ENCODE assay signal across 10 cellular contexts in the genomic region with DNA sequence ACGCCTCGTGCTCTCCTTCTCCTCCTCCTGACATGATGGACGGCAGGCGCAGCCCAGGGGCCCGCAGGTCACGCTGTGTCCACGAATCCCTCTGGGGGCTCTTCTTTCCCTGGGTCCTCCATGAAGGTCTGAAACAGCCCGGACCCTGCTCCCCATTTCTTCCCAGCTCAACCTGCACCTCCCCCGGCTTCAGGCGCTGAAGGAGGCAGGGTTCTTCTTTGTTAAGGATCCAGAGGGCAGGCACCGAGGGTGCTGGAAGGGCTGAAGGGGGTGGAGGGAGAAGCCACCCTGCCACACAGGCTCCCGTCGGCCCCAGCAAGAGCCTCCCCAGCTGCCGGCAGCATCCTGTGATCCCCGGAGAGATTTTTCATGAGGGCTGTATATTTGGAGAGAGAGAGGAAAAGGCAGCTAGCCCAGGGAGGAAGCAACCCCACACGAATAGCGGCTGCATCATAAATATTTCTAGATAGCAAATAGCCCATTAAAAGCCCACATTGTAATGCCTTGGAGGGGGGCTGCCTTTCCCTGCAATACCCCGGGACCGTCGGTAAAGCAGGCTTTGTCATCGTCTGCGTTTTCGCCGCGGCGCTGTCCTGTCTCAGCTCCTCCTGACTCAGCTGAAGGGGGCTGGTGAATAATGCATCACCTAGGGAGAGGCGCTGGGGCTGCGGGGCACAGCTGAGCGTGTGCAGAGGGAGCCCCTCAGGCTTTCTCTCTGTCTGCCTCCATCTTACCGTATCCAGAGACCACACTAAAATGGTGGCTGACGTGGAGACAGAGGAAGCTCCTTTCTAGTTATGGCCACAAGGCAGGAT.
DNase-seq lines count a peak whose midpoint lies in the region; ATAC-seq and TF ChIP-seq lines count a peak whose summit lies in the region.
"Had no signal": no experiment of that assay in that cellular context is flagged by ENCODE, and none has a peak within 500 bp of the region (broad histone marks: within the 10 kb centered on the region; RNA-seq: fewer than 3 reads in every experiment).

No MANE protein-coding gene starts in this region.

- in situ Hi-C loops in mammary epithelial cell (cut with MboI; ENCODE audit: low sequenced_read_pairs in 2 of 2), result no loop called here

- no peak overlapping the region for H3K27ac ChIP-seq in breast epithelium
- no peak overlapping the region for H3K27ac ChIP-seq in mammary epithelial cell (ENCODE audit: insufficient read depth, low read depth, low read length)
- no peak overlapping the region for H3K27ac ChIP-seq in testis

- no peak overlapping the region for H3K27ac Mint-ChIP-seq in activated naive CD8-positive, alpha-beta T cell treated with anti-CD3 and anti-CD28 coated beads, Interleukin-2, amount 10 ng/mL, durations not matched to agents 7 days and 5 days

- H3K9me3 Mint-ChIP-seq in activated naive CD8-positive, alpha-beta T cell treated with anti-CD3 and anti-CD28 coated beads, Interleukin-2, amount 10 ng/mL, durations not matched to agents 7 days and 5 days, result no peaks in the 10 kb centered on the region

- intact Hi-C loops in breast epithelium (cut with DNase I; ENCODE audit: low total_unique reads), result no loop called here
- intact Hi-C loops in mammary epithelial cell (cut with micrococcal nuclease), result no loop called here
- intact Hi-C loops in testis (cut with DNase I; ENCODE audit: low total_unique reads), result no loop called here

- TF ChIP-seq POLR2A in breast epithelium (IDR thresholded peaks at IDR 0.05) (no peak), testis (IDR thresholded peaks at IDR 0.05) (no peak)

- DNase-seq in breast epithelium (ENCODE audit: low spot score in 2 of 2), result no peak
- no peak for DNase-seq in mammary epithelial cell
- DNase-seq in activated naive CD8-positive, alpha-beta T cell treated with anti-CD3 and anti-CD28 coated beads, Interleukin-2, amount 10 ng/mL, durations not matched to agents 7 days and 5 days, result no peak
- no peak for DNase-seq in kidney epithelial cell (ENCODE audit: low read depth)
- peak; percentile 16 for DNase-seq in testis
- DNase-seq in LoVo (ENCODE audit: low spot score), result no peak
- DNase-seq: activated CD4-positive, CD25-positive, alpha-beta regulatory T cell treated with anti-CD3 and anti-CD28 coated beads, Interleukin-2, amount 50 U/mL, for 72 hours; KG1 had no signal

- H3K79me2 ChIP-seq in mammary epithelial cell (ENCODE audit: insufficient read depth, low read length), result no peaks in the 10 kb centered on the region

- H3K4me1 ChIP-seq in breast epithelium (peaks cover 0 to 4% of the 10 kb centered on the region in 2 donors), mammary epithelial cell (ENCODE audit: insufficient read depth, low read length) (no peaks in the 10 kb centered on the region), testis (no peaks in the 10 kb centered on the region)

- peaks cover 2% of the 10 kb centered on the region for H3K27me3 Mint-ChIP-seq in activated naive CD8-positive, alpha-beta T cell treated with anti-CD3 and anti-CD28 coated beads, Interleukin-2, amount 10 ng/mL, durations not matched to agents 7 days and 5 days

- peak overlapping the region; percentile 53 for H3K4me3 Mint-ChIP-seq in activated naive CD8-positive, alpha-beta T cell treated with anti-CD3 and anti-CD28 coated beads, Interleukin-2, amount 10 ng/mL, durations not matched to agents 7 days and 5 days

- WGBS in mammary epithelial cell (ENCODE audit: low coverage, missing lambda C conversion rate), result 6% methylated on average over 14 of the region's 31 CpGs
- 1 to 4% methylated on average over 14 to 31 of the region's 31 CpGs for WGBS in testis, 2 donors

- no peaks in the 10 kb centered on the region for H3K4me1 Mint-ChIP-seq in activated naive CD8-positive, alpha-beta T cell treated with anti-CD3 and anti-CD28 coated beads, Interleukin-2, amount 10 ng/mL, durations not matched to agents 7 days and 5 days

- peaks cover 0 to 24% of the 10 kb centered on the region in 2 donors for H3K27me3 ChIP-seq in breast epithelium
- H3K27me3 ChIP-seq in mammary epithelial cell (ENCODE audit: insufficient read depth, low read length), result no peaks in the 10 kb centered on the region
- H3K27me3 ChIP-seq in kidney epithelial cell (ENCODE audit: control insufficient read depth, insufficient read depth, low read length), result no peaks in the 10 kb centered on the region
- no peaks in the 10 kb centered on the region for H3K27me3 ChIP-seq in testis

- H3K9me3 ChIP-seq in breast epithelium (no peaks in the 10 kb centered on the region), mammary epithelial cell (replicated peaks; ENCODE audit: insufficient read depth, low read length) (peaks cover 20% of the 10 kb centered on the region), testis (no peaks in the 10 kb centered on the region)

- no peaks in the 10 kb centered on the region for H4K20me1 ChIP-seq in mammary epithelial cell (ENCODE audit: insufficient read depth, low read length)

- no TSS peak for BruUV-seq in mammary epithelial cell (replicated peaks; lab: Mats Ljungman, UMichigan)

- ATAC-seq in activated naive CD8-positive, alpha-beta T cell treated with anti-CD3 and anti-CD28 coated beads, Interleukin-2, amount 10 ng/mL, durations not matched to agents 7 days and 5 days (ENCODE audit: low read depth), result peak; percentile 42
- ATAC-seq in GM19351 (IDR thresholded peaks at IDR 0.05; ENCODE audit: unreplicated experiment) (no peak), HG03439 (IDR thresholded peaks at IDR 0.05; ENCODE audit: unreplicated experiment) (no peak)

- dilution Hi-C loops in mammary epithelial cell (cut with HindIII; ENCODE audit: low sequenced_read_pairs), result no loop called here

- H3K4me3 ChIP-seq in breast epithelium (peak overlapping the region; percentile 4 to 46 (median 17)), mammary epithelial cell (replicated peaks in 1 of 3; ENCODE audit: insufficient read depth in 1 of 3, low read depth in 2 of 3, low read length in 3 of 3) (no peak overlapping the region), kidney epithelial cell (ENCODE audit: low read depth, low read length) (peak overlapping the region; percentile 34), testis (peak overlapping the region in 1 of 2 donors; percentile 0)

- H3K36me3 Mint-ChIP-seq in activated naive CD8-positive, alpha-beta T cell treated with anti-CD3 and anti-CD28 coated beads, Interleukin-2, amount 10 ng/mL, durations not matched to agents 7 days and 5 days, result no peaks in the 10 kb centered on the region

- POLR2A ChIA-PET in activated naive CD8-positive, alpha-beta T cell treated with anti-CD3 and anti-CD28 coated beads, Interleukin-2, amount 10 ng/mL, durations not matched to agents 7 days and 5 days (lab: Charles Lee), result no interaction called here

- H2AFZ ChIP-seq in mammary epithelial cell (ENCODE audit: low read depth, low read length), result no peak overlapping the region

- no peak overlapping the region for H3K9ac ChIP-seq in mammary epithelial cell (ENCODE audit: insufficient read depth, low read length)

- CTCF ChIA-PET in mammary epithelial cell (lab: Charles Lee; ENCODE audit: low non-redundant PET), result no interaction called here

- H3K36me3 ChIP-seq in breast epithelium (no peaks in the 10 kb centered on the region), mammary epithelial cell (ENCODE audit: insufficient read depth, low read length) (no peaks in the 10 kb centered on the region), kidney epithelial cell (ENCODE audit: control insufficient read depth, insufficient read depth, low read length) (no peaks in the 10 kb centered on the region), testis (ENCODE audit: low read depth, missing control alignments) (no peaks in the 10 kb centered on the region)

- no peak for TF ChIP-seq CTCF in breast epithelium (IDR thresholded peaks at IDR 0.05)
- no peak for TF ChIP-seq CTCF in mammary epithelial cell (conservative IDR thresholded peaks at IDR 0.05 in 1 of 2, IDR thresholded peaks at IDR 0.05 in 1 of 2; ENCODE audit: extremely low read depth in 1 of 2, insufficient read depth in 1 of 2, low read depth in 1 of 2, low read length in 2 of 2)
- no peak for TF ChIP-seq CTCF in kidney epithelial cell (IDR thresholded peaks at IDR 0.05; ENCODE audit: insufficient read depth, low read length, poor library complexity, severe bottlenecking)
- TF ChIP-seq CTCF in testis (IDR thresholded peaks at IDR 0.05), result no peak

- H3K4me2 ChIP-seq in mammary epithelial cell (ENCODE audit: insufficient read depth, low read depth, low read length), result no peak overlapping the region

Comparison
In these comparisons a context has a peak if more than half of its experiments do, and no peak if none do; other contexts are left out.
1. H3K4me3 ChIP-seq: peak in breast epithelium (3 of 3) and kidney epithelial cell (single experiment); none in mammary epithelial cell (0 of 3).